14 cellular contexts compared by ENCODE assay signal in the genomic region with DNA sequence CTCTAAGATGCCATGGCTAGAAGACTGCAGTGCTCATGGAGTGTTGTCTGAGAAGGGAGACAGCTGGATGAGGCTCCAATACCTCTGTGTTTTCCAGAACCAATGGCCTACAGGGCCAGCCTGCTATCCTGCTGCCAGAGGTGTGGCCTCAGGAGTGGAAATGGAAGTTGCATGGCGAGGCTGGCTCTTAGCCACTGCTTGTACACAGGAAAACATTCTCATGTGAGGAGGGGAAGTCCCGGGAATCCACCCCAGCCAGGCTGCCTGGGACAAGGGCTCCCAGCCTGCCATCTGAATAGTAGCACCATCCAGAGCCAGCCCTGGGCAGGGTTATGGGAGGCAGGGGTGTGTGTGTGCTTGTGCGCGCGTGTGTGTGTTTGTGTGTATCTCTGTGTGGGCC. TPM values are rescaled to one million over a fixed set of nuclear protein-coding genes. Genes with fewer than 3 reads are reported as not detected.
A peak's percentile ranks its signal among the peaks of the same experiment; 100 is the strongest.
DNase-seq lines count a peak whose midpoint lies in the region; ATAC-seq and TF ChIP-seq lines count a peak whose summit lies in the region.
"Had no signal": no experiment of that assay in that cellular context is flagged by ENCODE, and none has a peak within 500 bp of the region (broad histone marks: within the 10 kb centered on the region; RNA-seq: fewer than 3 reads in every experiment).

No MANE protein-coding gene starts in this region.

- no peaks in the 10 kb centered on the region for H3K36me3 ChIP-seq in tibial artery
- H3K36me3 ChIP-seq: thoracic aorta had no signal

- TF ChIP-seq POLR2A in lower leg skin (IDR thresholded peaks at IDR 0.05), result no peak

- H3K4me3 ChIP-seq in lower leg skin (ENCODE audit: low read depth, poor library complexity, severe bottlenecking) (no peak overlapping the region), tibial artery (no peak overlapping the region)
- H3K4me3 ChIP-seq: thoracic aorta had no signal

- intact Hi-C loops in lower leg skin (cut with DNase I; ENCODE audit: low total_unique reads), result loop anchor here (5.0 kb wide), 1 partner anchor 1615 kb away; the partner anchor contains the start of gene PTPRU
- intact Hi-C loops in tibial artery (cut with DNase I; ENCODE audit: low total_unique reads), result no loop called here

- no peaks in the 10 kb centered on the region for H3K9me3 ChIP-seq in tibial artery
- H3K9me3 ChIP-seq: thoracic aorta had no signal

- peaks cover 0 to 8% (median 0%) of the 10 kb centered on the region in 4 donors for H3K4me1 ChIP-seq in tibial artery

- no peak overlapping the region for H3K27ac ChIP-seq in tibial artery
- H3K27ac ChIP-seq: thoracic aorta had no signal

- peaks cover 0 to 13% of the 10 kb centered on the region in 2 donors for H3K27me3 ChIP-seq in tibial artery

- TF ChIP-seq CTCF in lower leg skin (IDR thresholded peaks at IDR 0.05) (no peak), tibial artery (IDR thresholded peaks at IDR 0.05) (no peak)

- ATAC-seq in GM21526 (IDR thresholded peaks at IDR 0.05; ENCODE audit: low FRiP score, unreplicated experiment) (no peak), HG03460 (IDR thresholded peaks at IDR 0.05; ENCODE audit: unreplicated experiment) (no peak)
- no peak for ATAC-seq in activated CD4-positive, CD25-positive, alpha-beta regulatory T cell treated with anti-CD3 and anti-CD28 coated beads, Interleukin-2, amount 50 U/mL, for 24 hours
- ATAC-seq: activated naive CD4-positive, alpha-beta T cell treated with anti-CD3 and anti-CD28 coated beads, Interleukin-2, amount 50 U/mL, for 72 hours had no signal

- DNase-seq in NCI-H2196 (lab: John Stamatoyannopoulos, UW; ENCODE audit: unreplicated experiment) (peak; percentile 34), epidermal melanocyte (ENCODE audit: insufficient read length, low spot score) (peak; percentile 33), lower leg skin (ENCODE audit: low spot score in 2 of 2) (peak; percentile 65 to 94), tibial artery (peak; percentile 70 to 79)
- no peak for DNase-seq in stimulated activated CD4-positive, alpha-beta T cell treated with anti-CD3 and anti-CD28 coated beads, Interleukin-2, amount 100 ng/mL, for 48 hours
- DNase-seq: activated CD4-positive, alpha-beta T cell treated with anti-CD3 and anti-CD28 coated beads, Interleukin-2, amount 50 U/mL, for 1 hour; DMS79; effector CD8-positive, alpha-beta T cell; Karpas-422 had no signal

- 41 to 66% methylated on average over 5 of the region's 5 CpGs for WGBS in lower leg skin, 2 donors

RNA-seq across cellular contexts. Expression of gene SDC3, which starts 56.5 kb away (rescaled TPM):
- total RNA-seq in lower leg skin, result 10 to 100 TPM in 3 of 4 donors, 1 to 10 TPM in 1; 4.3 to 23.5 (median 14.5) TPM

Comparison
In these comparisons a context has a peak if more than half of its experiments do, and no peak if none do; other contexts are left out.
1. DNase-seq: peak in NCI-H2196 (single experiment), epidermal melanocyte (single experiment), lower leg skin (2 of 2) and tibial artery (2 of 2); none in stimulated activated CD4-positive, alpha-beta T cell treated with anti-CD3 and anti-CD28 coated beads, Interleukin-2, amount 100 ng/mL, for 48 hours (0 of 2).